21 cellular contexts compared by ENCODE assay signal in the genomic region with DNA sequence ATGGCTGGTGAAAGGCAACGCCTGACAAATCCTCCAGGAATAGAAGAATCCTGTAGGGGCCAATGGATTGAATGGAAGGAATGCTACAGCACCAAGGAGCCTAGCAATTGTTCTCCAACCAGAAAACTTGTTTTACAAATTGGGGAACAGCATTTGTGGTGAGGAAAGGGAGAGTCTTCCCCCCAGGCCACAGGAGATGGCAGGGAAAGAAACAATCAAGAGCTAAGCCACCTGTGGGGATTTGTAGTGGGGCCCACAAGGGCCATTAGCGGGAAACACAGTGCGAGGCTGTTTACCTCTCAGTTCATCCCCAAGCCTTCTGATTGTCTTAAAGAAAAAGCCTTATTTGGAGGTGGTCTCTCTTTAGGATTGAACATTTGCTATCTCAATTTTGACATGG. TPM values are rescaled to one million over a fixed set of nuclear protein-coding genes. Genes with fewer than 3 reads are reported as not detected.
DNase-seq lines count a peak whose midpoint lies in the region; ATAC-seq, FAIRE-seq and TF ChIP-seq lines count a peak whose summit lies in the region.
"Had no signal": no experiment of that assay in that cellular context is flagged by ENCODE, and none has a peak within 500 bp of the region (broad histone marks: within the 10 kb centered on the region; RNA-seq: fewer than 3 reads in every experiment).

No MANE protein-coding gene starts in this region.

- DNase-seq in NCI-H748 (lab: John Stamatoyannopoulos, UW; ENCODE audit: unreplicated experiment) (peak; percentile 45), NCI-H748 treated with DMSO at 0.1 percent for 48 hours (lab: John Stamatoyannopoulos, UW) (no peak), NCI-H345 treated with DMSO at 0.1 percent for 48 hours (lab: John Stamatoyannopoulos, UW; ENCODE audit: unreplicated experiment) (peak; percentile 68), H1 (ENCODE audit: low read depth in 1 of 2, low spot score in 2 of 2) (peak in 1 of 2 experiments; percentile 43), NCI-H2029 treated with DMSO at 0.1 percent for 48 hours (lab: John Stamatoyannopoulos, UW) (no peak), lower lobe of right lung (no peak), upper lobe of left lung (no peak)
- DNase-seq: Calu3; CD8-positive, alpha-beta memory T cell; DMS153; GOT3; Karpas-422; NCI-H1694; NCI-H510A treated with DMSO at 0.1 percent for 48 hours; Peyer's patch had no signal

- no peak overlapping the region for H4K91ac ChIP-seq in H1 (replicated peaks; ENCODE audit: insufficient read length, low read length)

- H2BK15ac ChIP-seq in H1 (ENCODE audit: low read length), result no peak overlapping the region

- H3K4ac ChIP-seq in H1 (replicated peaks; ENCODE audit: insufficient read length, low read depth, low read length), result no peak overlapping the region

- CTCF ChIA-PET in H1 (lab: Charles Lee; ENCODE audit: partially characterized antibody), result interaction anchor here (0.6 to 12.7 kb wide), 10 partner anchors 18 to 152 kb away, joined by 3 to 112 read pairs (median 4); no protein-coding TSS in a partner anchor

- H3K9me3 ChIP-seq in H1 (ENCODE audit: insufficient read depth in 2 of 2, low read depth in 1 of 2, low read length in 1 of 2) (no peaks in the 10 kb centered on the region), lower lobe of right lung (no peaks in the 10 kb centered on the region), upper lobe of left lung (no peaks in the 10 kb centered on the region)
- H3K9me3 ChIP-seq: Peyer's patch had no signal

- no peaks in the 10 kb centered on the region for H3K23me2 ChIP-seq in H1 (ENCODE audit: low read depth, low read length)

- ATAC-seq in lower lobe of right lung (no peak), upper lobe of left lung (ENCODE audit: low FRiP score in 2 of 2) (no peak)
- ATAC-seq: SK-N-SH treated with all-trans-retinoic acid at 6 μM for 48 hours had no signal

- H3K56ac ChIP-seq in H1 (replicated peaks; ENCODE audit: insufficient read length, low read depth, low read length), result no peak overlapping the region

- no peak overlapping the region for H2BK20ac ChIP-seq in H1 (ENCODE audit: low read length)

- peak overlapping the region in 1 of 2 experiments; percentile 28; a peak in 2 of 4 replicates for H3K4me2 ChIP-seq in H1 (ENCODE audit: insufficient read depth in 1 of 2, low read depth in 2 of 2, low read length in 2 of 2)

- H2AFZ ChIP-seq in H1 (ENCODE audit: low read length), result peak overlapping the region; percentile 10; the same call in 1 of the 2 replicates

- H2BK120ac ChIP-seq in H1 (replicated peaks; ENCODE audit: low read depth, low read length), result no peak overlapping the region

- H3K36me3 ChIP-seq in H1 (ENCODE audit: control insufficient read depth in 2 of 4, insufficient read depth in 4 of 4, low read length in 3 of 4) (no peaks in the 10 kb centered on the region), lower lobe of right lung (no peaks in the 10 kb centered on the region), upper lobe of left lung (no peaks in the 10 kb centered on the region)
- H3K36me3 ChIP-seq: Peyer's patch had no signal

- H3K79me2 ChIP-seq in H1 (ENCODE audit: control insufficient read depth in 1 of 2, insufficient read depth in 2 of 2, low read length in 2 of 2), result no peaks in the 10 kb centered on the region

- TF ChIP-seq RAD21 in H1 (IDR thresholded peaks at IDR 0.05 in 1 of 2, conservative IDR thresholded peaks at IDR 0.05 in 1 of 2; ENCODE audit: low read depth in 2 of 2, low read length in 2 of 2), result no peak

- H4K8ac ChIP-seq in H1 (ENCODE audit: extremely low read depth, insufficient read depth, low read length), result no peak overlapping the region

- no peak overlapping the region for H2BK5ac ChIP-seq in H1 (ENCODE audit: low read depth, low read length)

- H4K5ac ChIP-seq in H1 (ENCODE audit: insufficient read length, low read depth, low read length), result no peak overlapping the region

- H2BK12ac ChIP-seq in H1 (ENCODE audit: low read depth, low read length), result no peak overlapping the region

- H2AK5ac ChIP-seq in H1 (ENCODE audit: low read depth, low read length), result no peak overlapping the region

- H3K27ac ChIP-seq in H1 (ENCODE audit: low read depth, low read length) (no peak overlapping the region), lower lobe of right lung (no peak overlapping the region), upper lobe of left lung (no peak overlapping the region)
- H3K27ac ChIP-seq: C4-2B, Peyer's patch had no signal

- FAIRE-seq in H1 (lab: Jason Lieb, UNC), result no peak
- FAIRE-seq: A204.1, G401.6, GM18507 had no signal

- H3K4me3 ChIP-seq in H1 (ENCODE audit: extremely low read depth in 1 of 4, insufficient read depth in 2 of 4, low read depth in 3 of 4, low read length in 4 of 4), result no peak overlapping the region
- H3K4me3 ChIP-seq in lower lobe of right lung, result no peak overlapping the region
- H3K4me3 ChIP-seq in upper lobe of left lung, result no peak overlapping the region
- H3K4me3 ChIP-seq: Peyer's patch had no signal

- WGBS in H1 (ENCODE audit: extremely low coverage in 1 of 2, insufficient coverage in 1 of 2, insufficient read length in 1 of 2, insufficient replicate concordance in 2 of 2, low coverage in 1 of 2, low lambda C conversion rate in 2 of 2, missing lambda C conversion rate in 1 of 2), 2 experiments, result 56% methylated on average over 3 of the region's 3 CpGs; no CpG with 5 or more reads in 1 of the 2 experiments
- WGBS in upper lobe of left lung, 2 donors, result 78% methylated on average over 3 of the region's 3 CpGs

- H4K20me1 ChIP-seq in H1 (replicated peaks in 1 of 2; ENCODE audit: control insufficient read depth in 1 of 2, insufficient read depth in 2 of 2, low read length in 2 of 2), result no peaks in the 10 kb centered on the region

- no peak overlapping the region for H3K14ac ChIP-seq in H1 (ENCODE audit: insufficient read length)

- no peaks in the 10 kb centered on the region for H3K27me3 ChIP-seq in H1 (replicated peaks in 1 of 4; ENCODE audit: control insufficient read depth in 3 of 4, extremely low read depth in 1 of 4, insufficient read depth in 3 of 4, low read length in 3 of 4)
- no peaks in the 10 kb centered on the region for H3K27me3 ChIP-seq in lower lobe of right lung (ENCODE audit: low read depth)
- no peaks in the 10 kb centered on the region for H3K27me3 ChIP-seq in upper lobe of left lung
- H3K27me3 ChIP-seq: Peyer's patch had no signal

- TF ChIP-seq POLR2A in H1 (IDR thresholded peaks at IDR 0.05; ENCODE audit: control extremely low read depth in 1 of 2, low read depth in 2 of 2, low read length in 2 of 2) (no peak), upper lobe of left lung (IDR thresholded peaks at IDR 0.05) (no peak)

- POLR2A ChIA-PET in H1 (lab: Charles Lee; ENCODE audit: partially characterized antibody), result interaction anchor here (1.2 kb wide), 1 partner anchor 25 kb away, joined by 4 read pairs; no protein-coding TSS in a partner anchor

- no peak for TF ChIP-seq EP300 in H1 (IDR thresholded peaks at IDR 0.05; ENCODE audit: borderline replicate concordance in 1 of 2, low read depth in 2 of 2, low read length in 2 of 2)
- TF ChIP-seq EP300 in upper lobe of left lung (IDR thresholded peaks at IDR 0.05), result no peak

- no peak for TF ChIP-seq CTCF in H1 (IDR thresholded peaks at IDR 0.05; ENCODE audit: control extremely low read depth in 1 of 3, insufficient read depth in 1 of 3, low read depth in 1 of 3, low read length in 3 of 3)
- no peak for TF ChIP-seq CTCF in lower lobe of right lung (IDR thresholded peaks at IDR 0.05)
- no peak for TF ChIP-seq CTCF in upper lobe of left lung (IDR thresholded peaks at IDR 0.05)

- H3K18ac ChIP-seq in H1 (ENCODE audit: extremely low read depth, low read length), result no peak overlapping the region

- H3K9ac ChIP-seq in H1 (replicated peaks in 1 of 4; ENCODE audit: extremely low read depth in 1 of 4, low read depth in 3 of 4, low read length in 3 of 4), result no peak overlapping the region

- H3K4me1 ChIP-seq in H1 (replicated peaks in 1 of 4; ENCODE audit: control insufficient read depth in 3 of 4, insufficient read depth in 4 of 4, low read length in 3 of 4) (peaks cover 0 to 23% (median 15%) of the 10 kb centered on the region in 4 experiments), lower lobe of right lung (no peaks in the 10 kb centered on the region), upper lobe of left lung (no peaks in the 10 kb centered on the region)

- H3K23ac ChIP-seq in H1 (ENCODE audit: insufficient read length), result no peak overlapping the region

- intact Hi-C loops in lower lobe of right lung (cut with DNase I), result no loop called here

- H3K79me1 ChIP-seq in H1 (ENCODE audit: low read depth, low read length), result no peaks in the 10 kb centered on the region; the same call in 1 of the 2 replicates

TF ChIP-seq in H1, 55 proteins besides CTCF, POLR2A, EP300 and RAD21:
- TF ChIP-seq, protein P1, sequence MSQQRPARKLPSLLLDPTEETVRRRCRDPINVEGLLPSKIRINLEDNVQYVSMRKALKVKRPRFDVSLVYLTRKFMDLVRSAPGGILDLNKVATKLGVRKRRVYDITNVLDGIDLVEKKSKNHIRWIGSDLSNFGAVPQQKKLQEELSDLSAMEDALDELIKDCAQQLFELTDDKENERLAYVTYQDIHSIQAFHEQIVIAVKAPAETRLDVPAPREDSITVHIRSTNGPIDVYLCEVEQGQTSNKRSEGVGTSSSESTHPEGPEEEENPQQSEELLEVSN (IDR thresholded peaks at IDR 0.05), result peak; percentile 60
- no peak for TF ChIP-seq KDM1A (IDR thresholded peaks at IDR 0.05; ENCODE audit: borderline replicate concordance, low read length)
TF ChIP-seq in H1: peak in this region for 1.

RNA-seq across cellular contexts. Expression of gene KCNMA1, which starts 48.5 kb away (rescaled TPM):
- total RNA-seq in H1 (2021; fragmentation: NEBNext Ultra II Directional; extraction: Animal tissue kit (Norgen Biotek cat#: 25700)), result 9.5 and 11.1 TPM in 2 replicates
- polyA plus RNA-seq in H1 (2011; rRNA removed), result 10.2 and 11.3 TPM in 2 replicates
- 6.9 TPM for polyA plus RNA-seq in H1 (2011; cell fraction: cytosol; rRNA removed)
- 27.2 TPM for polyA plus RNA-seq in H1 (2011; cell fraction: nucleus; rRNA removed)
- polyA plus RNA-seq in H1 (2012, experiment 1 of 2), result 7.2 to 8.6 TPM (median 8.2 TPM) in 4 replicates
- polyA plus RNA-seq in H1 (2012, experiment 2 of 2), result 3.5 TPM
- 5.2 TPM for polyA plus RNA-seq in H1 (2013, experiment 1 of 2)
- polyA plus RNA-seq in H1 (2013, experiment 2 of 2), result 6.0 TPM
- 36.9 and 38.3 TPM in 2 replicates for polyA minus RNA-seq in H1 (2011; rRNA and poly(A)+ RNA removed)
- 7.7 TPM for polyA minus RNA-seq in H1 (2011; cell fraction: cytosol; rRNA and poly(A)+ RNA removed)
- 70.8 TPM for polyA minus RNA-seq in H1 (2011; cell fraction: nucleus; rRNA and poly(A)+ RNA removed)
- 41.3 TPM for total RNA-seq in lower lobe of right lung
- 100 to 1,000 TPM in 1 of 6 donors, 10 to 100 TPM in 4, 1 to 10 TPM in 1; 5.8 to 107 (median 22.0) TPM for total RNA-seq in upper lobe of left lung
- total RNA-seq: OCI-LY7 had no signal
- polyA plus RNA-seq: CD8-positive, alpha-beta memory T cell had no signal

Comparison
In these comparisons a context has a peak if more than half of its experiments do, and no peak if none do; other contexts are left out.
1. DNase-seq: peak in NCI-H748 (single experiment) and NCI-H345 treated with DMSO at 0.1 percent for 48 hours (single experiment); none in NCI-H748 treated with DMSO at 0.1 percent for 48 hours (single experiment), NCI-H2029 treated with DMSO at 0.1 percent for 48 hours (single experiment), lower lobe of right lung (single experiment) and upper lobe of left lung (0 of 2).